16 cellular contexts compared by ENCODE assay signal in genomic region chr22:29702931-29703594, GRCh38. TPM values are rescaled to one million over a fixed set of nuclear protein-coding genes. Genes with fewer than 3 reads are reported as not detected.
DNase-seq lines count a peak whose midpoint lies in the region; ATAC-seq and TF ChIP-seq lines count a peak whose summit lies in the region.
"Had no signal": no experiment of that assay in that cellular context is flagged by ENCODE, and none has a peak within 500 bp of the region (broad histone marks: within the 10 kb centered on the region; RNA-seq: fewer than 3 reads in every experiment).

No MANE protein-coding gene starts in this region.

- H3K27me3 Mint-ChIP-seq in type B pancreatic cell: peaks cover 45% of the 10 kb centered on the region
- H3K27me3 Mint-ChIP-seq: central memory CD8-positive, alpha-beta T cell had no signal

- no peaks in the 10 kb centered on the region for H4K20me1 ChIP-seq in SK-N-SH (ENCODE audit: insufficient read depth)
- no peaks in the 10 kb centered on the region for H4K20me1 ChIP-seq in OCI-LY3 (ENCODE audit: insufficient read depth, low read length)

- H2AFZ ChIP-seq in SK-N-SH (ENCODE audit: low read depth): no peak overlapping the region
- no peak overlapping the region for H2AFZ ChIP-seq in OCI-LY3 (ENCODE audit: low read depth, low read length)

- H3K4me1 Mint-ChIP-seq in type B pancreatic cell (ENCODE audit: unreplicated experiment): peaks cover 36% of the 10 kb centered on the region
- H3K4me1 Mint-ChIP-seq: central memory CD8-positive, alpha-beta T cell had no signal

- no peaks in the 10 kb centered on the region for H3K9me3 Mint-ChIP-seq in type B pancreatic cell
- H3K9me3 Mint-ChIP-seq: activated CD4-positive, alpha-beta T cell treated with anti-CD3 and anti-CD28 coated beads, Interleukin-2, amount 10 ng/mL, durations not matched to agents 24 days and 14 days; central memory CD8-positive, alpha-beta T cell; mesothelial cell of epicardium had no signal

- no peaks in the 10 kb centered on the region for H3F3A ChIP-seq in SK-N-SH (replicated peaks; ENCODE audit: insufficient read depth)

- no peak overlapping the region for H3K27ac Mint-ChIP-seq in type B pancreatic cell
- H3K27ac Mint-ChIP-seq: activated CD4-positive, alpha-beta T cell treated with anti-CD3 and anti-CD28 coated beads, Interleukin-2, amount 10 ng/mL, durations not matched to agents 24 days and 14 days; mesothelial cell of epicardium had no signal

- 90% methylated on average over 19 of the region's 21 CpGs for WGBS in SK-N-SH (ENCODE audit: low lambda C conversion rate)

- H3K79me2 ChIP-seq in SK-N-SH (ENCODE audit: insufficient read depth) (no peaks in the 10 kb centered on the region), OCI-LY3 (ENCODE audit: low read length) (no peaks in the 10 kb centered on the region)

- H3K27ac ChIP-seq in SK-N-SH (ENCODE audit: low read depth in 2 of 2, low read length in 1 of 2): peak overlapping the region in 1 of 2 experiments; percentile 64; a peak in 1 of 4 replicates
- no peak overlapping the region for H3K27ac ChIP-seq in OCI-LY3 (ENCODE audit: low read length)
- H3K27ac ChIP-seq in iPS-18a (ENCODE audit: low read length): no peak overlapping the region
- H3K27ac ChIP-seq: HL-60, SJSA1, vagina had no signal

- H3K4me3 Mint-ChIP-seq in type B pancreatic cell: peak overlapping the region; percentile 12
- H3K4me3 Mint-ChIP-seq: activated CD4-positive, alpha-beta T cell treated with anti-CD3 and anti-CD28 coated beads, Interleukin-2, amount 10 ng/mL, durations not matched to agents 24 days and 14 days; central memory CD8-positive, alpha-beta T cell; mesothelial cell of epicardium had no signal

- no peak for TF ChIP-seq EP300 in SK-N-SH (IDR thresholded peaks at IDR 0.05; ENCODE audit: borderline replicate concordance in 1 of 2, low read depth in 1 of 2, low read length in 1 of 2)

- H3K36me3 ChIP-seq in SK-N-SH (replicated peaks in 1 of 2; ENCODE audit: control insufficient read depth in 1 of 2, insufficient read depth in 2 of 2, low read length in 1 of 2) (peaks cover 0 to 3% of the 10 kb centered on the region in 2 experiments), OCI-LY3 (replicated peaks; ENCODE audit: low read depth, low read length) (no peaks in the 10 kb centered on the region), iPS-18a (ENCODE audit: control insufficient read depth, low read depth, low read length) (no peaks in the 10 kb centered on the region)
- H3K36me3 ChIP-seq: vagina had no signal

- no peaks in the 10 kb centered on the region for H3K36me3 Mint-ChIP-seq in type B pancreatic cell

- DNase-seq in SK-N-SH (peak; percentile 20), type B pancreatic cell (ENCODE audit: extremely low spot score, unreplicated experiment) (no peak), OCI-M2 (lab: John Stamatoyannopoulos, UW; ENCODE audit: unreplicated experiment) (no peak)
- DNase-seq: activated CD4-positive, alpha-beta T cell treated with anti-CD3 and anti-CD28 coated beads, Interleukin-2, amount 10 ng/mL, durations not matched to agents 24 days and 14 days; activated gamma-delta T cell treated with Interleukin-2 at 50 U/mL for 16 hours; NCI-H1436 treated with DMSO at 0.1 percent for 48 hours had no signal

- no peaks in the 10 kb centered on the region for H3K9me3 ChIP-seq in SK-N-SH
- H3K9me3 ChIP-seq in OCI-LY3 (ENCODE audit: insufficient read depth, low read length): no peaks in the 10 kb centered on the region
- H3K9me3 ChIP-seq in iPS-18a (ENCODE audit: control insufficient read depth, low read depth, low read length): no peaks in the 10 kb centered on the region
- H3K9me3 ChIP-seq: SJSA1, vagina had no signal

- no peak for ATAC-seq in SK-N-SH treated with all-trans-retinoic acid at 6 μM for 48 hours
- no peak for ATAC-seq in HG03469 (IDR thresholded peaks at IDR 0.05; ENCODE audit: unreplicated experiment)
- ATAC-seq in GM19328 (IDR thresholded peaks at IDR 0.05; ENCODE audit: unreplicated experiment): no peak

- H3K27me3 ChIP-seq in SK-N-SH (ENCODE audit: insufficient read depth) (no peaks in the 10 kb centered on the region), OCI-LY3 (ENCODE audit: low read depth, low read length) (peaks cover 12% of the 10 kb centered on the region), iPS-18a (ENCODE audit: control insufficient read depth, insufficient read depth, low read length) (peaks cover 64% of the 10 kb centered on the region)
- H3K27me3 ChIP-seq: SJSA1, vagina had no signal

- CTCF ChIA-PET in SK-N-SH (lab: Yijun Ruan, JAX): interaction anchor here (0.9 to 3.2 kb wide), 8 partner anchors 10 to 386 kb away, joined by 3 to 25 read pairs (median 7); no protein-coding TSS in a partner anchor

- no peak overlapping the region for H3K4me2 ChIP-seq in SK-N-SH
- peak overlapping the region; percentile 64 for H3K4me2 ChIP-seq in OCI-LY3 (ENCODE audit: low read length)

- no peaks in the 10 kb centered on the region for H3K9me2 ChIP-seq in SK-N-SH

- H3K9ac ChIP-seq in SK-N-SH (no peak overlapping the region), OCI-LY3 (ENCODE audit: low read length) (no peak overlapping the region), iPS-18a (ENCODE audit: low read length) (no peak overlapping the region)

- POLR2A ChIA-PET in SK-N-SH (lab: Yijun Ruan, JAX): interaction anchor here (0.9 to 1.3 kb wide), 2 partner anchors 9 to 16 kb away, joined by 3 read pairs; partner anchors contain the start of gene CABP7

- TF ChIP-seq CTCF in SK-N-SH (IDR thresholded peaks at IDR 0.05) (no peak), OCI-LY3 (IDR thresholded peaks at IDR 0.05; ENCODE audit: low read depth, low read length) (no peak), type B pancreatic cell (conservative IDR thresholded peaks at IDR 0.05) (no peak)

- TF ChIP-seq RAD21 in SK-N-SH (IDR thresholded peaks at IDR 0.05; ENCODE audit: low read length): no peak

- H3K4me3 ChIP-seq in SK-N-SH (ENCODE audit: low read depth in 2 of 2, low read length in 1 of 2): no peak overlapping the region
- peak overlapping the region; percentile 37 for H3K4me3 ChIP-seq in OCI-LY3 (ENCODE audit: low read length)
- peak overlapping the region; percentile 43 for H3K4me3 ChIP-seq in iPS-18a (ENCODE audit: low read length)
- H3K4me3 ChIP-seq: SJSA1, vagina had no signal

- H3K4me1 ChIP-seq in SK-N-SH (ENCODE audit: control insufficient read depth in 1 of 2, insufficient read depth in 2 of 2, low read depth in 1 of 2, low read length in 1 of 2) (peaks cover 12 to 81% of the 10 kb centered on the region in 2 experiments; a peak in 2 of 4 replicates), OCI-LY3 (ENCODE audit: low read length) (peaks cover 13% of the 10 kb centered on the region), iPS-18a (ENCODE audit: control insufficient read depth, low read depth, low read length) (peaks cover 49% of the 10 kb centered on the region)

TF ChIP-seq in SK-N-SH, 30 proteins besides CTCF, POLR2A, EP300 and RAD21 (continues in another document):
- TF ChIP-seq TCF12 (IDR thresholded peaks at IDR 0.05): no peak
- TF ChIP-seq RFX5 (IDR thresholded peaks at IDR 0.05; ENCODE audit: low read length): no peak
- no peak for TF ChIP-seq RXRA (IDR thresholded peaks at IDR 0.05; ENCODE audit: borderline replicate concordance, low read depth)
- TF ChIP-seq GATA2 (CRISPR knock-in tag; IDR thresholded peaks at IDR 0.05): no peak
- no peak for TF ChIP-seq FOXM1 (IDR thresholded peaks at IDR 0.05; ENCODE audit: low read depth)
- TF ChIP-seq TEAD4 (IDR thresholded peaks at IDR 0.05; ENCODE audit: borderline replicate concordance, insufficient read depth): no peak
- no peak for TF ChIP-seq IRF3 (IDR thresholded peaks at IDR 0.05; ENCODE audit: low read depth, low read length)
- no peak for TF ChIP-seq NRF1 (IDR thresholded peaks at IDR 0.05; ENCODE audit: low read depth, low read length)
- no peak for TF ChIP-seq ELF1 (IDR thresholded peaks at IDR 0.05)
- TF ChIP-seq EZH2phosphoT487 (IDR thresholded peaks at IDR 0.05; ENCODE audit: borderline replicate concordance, low read depth): no peak
- TF ChIP-seq FOXJ3 (CRISPR knock-in tag; IDR thresholded peaks at IDR 0.05): no peak

TF ChIP-seq in SK-N-SH treated with all-trans-retinoic acid at 6 μM for 48 hours, 23 proteins besides CTCF, POLR2A, EP300 and RAD21 (continues in another document):
- TF ChIP-seq CSRNP3 (CRISPR knock-in tag; IDR thresholded peaks at IDR 0.05) (no peak), ZFP30 (CRISPR knock-in tag; IDR thresholded peaks at IDR 0.05) (no peak), RARB (CRISPR knock-in tag; IDR thresholded peaks at IDR 0.05) (no peak), ZC3H10 (CRISPR knock-in tag; IDR thresholded peaks at IDR 0.05) (no peak), GLIS3 (CRISPR knock-in tag; IDR thresholded peaks at IDR 0.05) (no peak), ARNTL (CRISPR knock-in tag; IDR thresholded peaks at IDR 0.05; ENCODE audit: borderline replicate concordance, low read depth) (no peak), BACH2 (CRISPR knock-in tag; IDR thresholded peaks at IDR 0.05; ENCODE audit: borderline replicate concordance) (no peak)

RNA-seq across cellular contexts. Expression of gene CABP7, which starts 16.7 kb away (rescaled TPM):
- polyA plus RNA-seq in SK-N-SH (2012; rRNA removed): 0.72 and 0.73 TPM in 2 replicates
- polyA plus RNA-seq in SK-N-SH (2012; cell fraction: cytosol; rRNA removed): 0.42 and 0.55 TPM in 2 replicates
- 1.0 and 1.2 TPM in 2 replicates for polyA plus RNA-seq in SK-N-SH (2012; cell fraction: nucleus; rRNA removed)
- total RNA-seq in type B pancreatic cell (ENCODE audit: low replicate concordance): 1.1 and 1.7 TPM in 2 replicates
- total RNA-seq: activated CD4-positive, alpha-beta T cell treated with anti-CD3 and anti-CD28 coated beads, Interleukin-2, amount 10 ng/mL, durations not matched to agents 24 days and 14 days; mesothelial cell of epicardium; SJSA1; vagina had no signal

Comparison
In these comparisons a context has a peak if more than half of its experiments do, and no peak if none do; other contexts are left out.
1. H3K4me3 ChIP-seq: peak in OCI-LY3 (single experiment) and iPS-18a (single experiment); none in SK-N-SH (0 of 2).